In the genomic region with DNA sequence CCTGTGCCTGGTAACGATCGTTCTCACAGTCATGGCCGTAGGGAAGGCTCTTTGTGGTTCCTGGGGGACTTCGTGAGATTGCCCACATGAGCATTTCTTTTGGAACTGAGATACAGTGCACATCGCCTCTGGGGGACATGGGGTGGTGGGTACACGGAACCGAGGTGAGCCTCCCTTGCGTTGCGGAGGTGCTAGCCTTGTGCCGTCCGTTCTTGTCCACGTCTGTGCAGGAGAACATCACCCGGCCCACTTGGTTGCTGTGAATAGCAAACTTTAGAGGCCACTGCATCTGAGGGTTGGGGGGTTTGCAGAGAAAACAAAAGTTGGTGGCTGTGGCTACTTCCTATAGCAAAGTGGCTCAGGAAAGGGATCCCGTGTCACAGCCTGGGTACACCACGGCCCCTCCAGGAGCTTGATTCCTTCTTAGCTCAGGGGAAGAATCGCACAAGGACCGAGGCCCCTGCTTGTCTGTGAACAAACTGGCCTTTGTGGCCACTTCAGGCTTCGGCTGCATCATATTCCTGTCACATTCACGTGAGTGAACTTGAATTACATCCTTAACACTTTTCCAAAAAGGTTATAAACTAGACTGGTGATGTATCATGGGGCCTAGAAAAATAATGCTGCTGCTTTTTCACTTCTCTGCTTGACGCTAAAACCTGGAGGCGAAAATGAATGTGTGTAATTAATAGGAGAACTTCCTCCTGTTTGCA, we compare ENCODE assay signal across 9 cellular contexts.
DNase-seq lines count a peak whose midpoint lies in the region; ATAC-seq, FAIRE-seq and TF ChIP-seq lines count a peak whose summit lies in the region.
"Had no signal": no experiment of that assay in that cellular context is flagged by ENCODE, and none has a peak within 500 bp of the region (broad histone marks: within the 10 kb centered on the region; RNA-seq: fewer than 3 reads in every experiment).

No MANE protein-coding gene starts in this region.

- H3K4me1 Mint-ChIP-seq in activated T-cell treated with anti-CD3 and anti-CD28 coated beads, Interleukin-2, amount 50 U/mL, for 72 hours (ENCODE audit: low read depth), result peaks cover 100% of the 10 kb centered on the region

- no peaks in the 10 kb centered on the region for H3K9me3 ChIP-seq in right lobe of liver
- no peaks in the 10 kb centered on the region for H3K9me3 ChIP-seq in subcutaneous abdominal adipose tissue (ENCODE audit: control insufficient read depth in 5 of 5, low read length in 5 of 5)

- H3K4me1 ChIP-seq in right lobe of liver, result peaks cover 0 to 45% (median 1%) of the 10 kb centered on the region in 4 donors
- H3K4me1 ChIP-seq in subcutaneous abdominal adipose tissue (ENCODE audit: control insufficient read depth in 5 of 5, insufficient read depth in 5 of 5, low read length in 5 of 5), result peaks cover 39 to 96% (median 71%) of the 10 kb centered on the region in 5 donors

- no peak for TF ChIP-seq POLR2A in right lobe of liver (IDR thresholded peaks at IDR 0.05)

- no peak for ATAC-seq in activated T-cell treated with anti-CD3 and anti-CD28 coated beads, Interleukin-2, amount 50 U/mL, for 72 hours (replicated peaks in 1 of 2)
- no peak for ATAC-seq in activated naive CD4-positive, alpha-beta T cell treated with anti-CD3 and anti-CD28 coated beads, Interleukin-2, amount 50 U/mL, for 72 hours
- ATAC-seq in right lobe of liver, result no peak
- ATAC-seq in GM18502 (IDR thresholded peaks at IDR 0.05; ENCODE audit: poor library complexity, unreplicated experiment), result no peak

- DNase-seq in activated T-cell treated with anti-CD3 and anti-CD28 coated beads, Interleukin-2, amount 50 U/mL, for 72 hours, result no peak
- DNase-seq in activated T-cell treated with anti-CD3 and anti-CD28 coated beads, Interleukin-2, amount 50 U/mL, for 1 hour, result no peak
- no peak for DNase-seq in activated naive CD4-positive, alpha-beta T cell treated with anti-CD3 and anti-CD28 coated beads, Interleukin-2, amount 50 U/mL, for 72 hours (ENCODE audit: low spot score in 2 of 2)
- DNase-seq in right lobe of liver (no peak), HTR-8/SVneo (ENCODE audit: insufficient read length, low spot score) (no peak), NAMALWA (ENCODE audit: low spot score) (no peak)
- DNase-seq: NCI-H524 treated with DMSO at 0.1 percent for 48 hours had no signal

- H3K27ac ChIP-seq in right lobe of liver (peak overlapping the region in 2 of 3 donors; percentile 23 to 33), subcutaneous abdominal adipose tissue (ENCODE audit: low read depth, low read length) (peak overlapping the region; percentile 79)

- peak overlapping the region; percentile 92 to 97 for H3K4me3 Mint-ChIP-seq in activated T-cell treated with anti-CD3 and anti-CD28 coated beads, Interleukin-2, amount 50 U/mL, for 72 hours

- H3K4me3 ChIP-seq in right lobe of liver (no peak overlapping the region), subcutaneous abdominal adipose tissue (ENCODE audit: low read depth in 1 of 5, low read length in 5 of 5) (peak overlapping the region in 2 of 5 donors; percentile 11 to 13)

- intact Hi-C loops in right lobe of liver (cut with DNase I), result loop anchor here (10.0 kb wide), 1 partner anchor 45 kb away; no protein-coding TSS in a partner anchor

- no peaks in the 10 kb centered on the region for H3K27me3 Mint-ChIP-seq in activated T-cell treated with anti-CD3 and anti-CD28 coated beads, Interleukin-2, amount 50 U/mL, for 72 hours (ENCODE audit: low read depth)

- no peaks in the 10 kb centered on the region for H3K9me3 Mint-ChIP-seq in activated T-cell treated with anti-CD3 and anti-CD28 coated beads, Interleukin-2, amount 50 U/mL, for 72 hours
- no peaks in the 10 kb centered on the region for H3K9me3 Mint-ChIP-seq in activated naive CD4-positive, alpha-beta T cell treated with anti-CD3 and anti-CD28 coated beads, Interleukin-2, amount 50 U/mL, for 72 hours

- H3K27me3 ChIP-seq in right lobe of liver (no peaks in the 10 kb centered on the region), subcutaneous abdominal adipose tissue (ENCODE audit: control insufficient read depth in 5 of 5, insufficient read depth in 4 of 5, low read length in 5 of 5) (no peaks in the 10 kb centered on the region)

- WGBS in right lobe of liver (ENCODE audit: insufficient coverage, low coverage, low lambda C conversion rate, missing lambda C conversion rate), result 76% methylated on average over 10 of the region's 21 CpGs

- H3K9ac ChIP-seq in subcutaneous abdominal adipose tissue (ENCODE audit: low read length in 5 of 5), result peak overlapping the region in 1 of 5 donors; percentile 23

- H3K27ac Mint-ChIP-seq in activated T-cell treated with anti-CD3 and anti-CD28 coated beads, Interleukin-2, amount 50 U/mL, for 72 hours, result peak overlapping the region; percentile 98
- peak overlapping the region; percentile 89 to 99 for H3K27ac Mint-ChIP-seq in activated naive CD4-positive, alpha-beta T cell treated with anti-CD3 and anti-CD28 coated beads, Interleukin-2, amount 50 U/mL, for 72 hours

- no peaks in the 10 kb centered on the region for H3K36me3 ChIP-seq in right lobe of liver
- no peaks in the 10 kb centered on the region for H3K36me3 ChIP-seq in subcutaneous abdominal adipose tissue (ENCODE audit: control insufficient read depth in 5 of 5, insufficient read depth in 5 of 5, low read length in 5 of 5)

- TF ChIP-seq CTCF in right lobe of liver (IDR thresholded peaks at IDR 0.05), result no peak

- H3K36me3 Mint-ChIP-seq in activated T-cell treated with anti-CD3 and anti-CD28 coated beads, Interleukin-2, amount 50 U/mL, for 72 hours (ENCODE audit: insufficient read depth in 2 of 2), result peaks cover 8% of the 10 kb centered on the region in 2 donors
- H3K36me3 Mint-ChIP-seq in activated naive CD4-positive, alpha-beta T cell treated with anti-CD3 and anti-CD28 coated beads, Interleukin-2, amount 50 U/mL, for 72 hours, result peaks cover 0 to 4% of the 10 kb centered on the region in 2 donors

- FAIRE-seq in HTR-8/SVneo (lab: Jason Lieb, UNC), result no peak
